ENCODE assay signal across 12 cellular contexts in genomic region chr17:8922923-8923322, GRCh38. TPM values are rescaled to one million over a fixed set of nuclear protein-coding genes. Genes with fewer than 3 reads are reported as not detected.
A peak's percentile ranks its signal among the peaks of the same experiment; 100 is the strongest.
DNase-seq lines count a peak whose midpoint lies in the region; ATAC-seq and TF ChIP-seq lines count a peak whose summit lies in the region.
"Had no signal": no experiment of that assay in that cellular context is flagged by ENCODE, and none has a peak within 500 bp of the region (broad histone marks: within the 10 kb centered on the region; RNA-seq: fewer than 3 reads in every experiment).

No MANE protein-coding gene starts in this region.

- H3K79me2 ChIP-seq in GM23248 (ENCODE audit: insufficient read depth) (no peaks in the 10 kb centered on the region), hepatocyte (no peaks in the 10 kb centered on the region)

- H3K27ac Mint-ChIP-seq in osteocyte (ENCODE audit: unreplicated experiment): peak overlapping the region; percentile 89
- no peak overlapping the region for H3K27ac Mint-ChIP-seq in T-helper 2 cell treated with Interferon-gamma antibody and Interleukin-4, amounts not matched to agents 5 μg/mL and 100 μg/mL, for 36 hours

- H2AFZ ChIP-seq in GM23248: peak overlapping the region; percentile 75
- no peak overlapping the region for H2AFZ ChIP-seq in hepatocyte

- no peaks in the 10 kb centered on the region for H3K27me3 Mint-ChIP-seq in osteocyte (ENCODE audit: unreplicated experiment)
- no peaks in the 10 kb centered on the region for H3K27me3 Mint-ChIP-seq in T-helper 2 cell treated with Interferon-gamma antibody and Interleukin-4, amounts not matched to agents 5 μg/mL and 100 μg/mL, for 36 hours (ENCODE audit: low read depth)

- no peaks in the 10 kb centered on the region for H3K36me3 ChIP-seq in GM23248 (ENCODE audit: low read depth)
- H3K36me3 ChIP-seq in hepatocyte (replicated peaks; ENCODE audit: insufficient read depth, low read depth): no peaks in the 10 kb centered on the region
- H3K36me3 ChIP-seq: colonic mucosa had no signal

- H3K9ac ChIP-seq in GM23248: no peak overlapping the region

- H3K9me3 Mint-ChIP-seq in osteocyte (ENCODE audit: unreplicated experiment): peaks cover 7% of the 10 kb centered on the region
- H3K9me3 Mint-ChIP-seq in T-helper 2 cell treated with Interferon-gamma antibody and Interleukin-4, amounts not matched to agents 5 μg/mL and 100 μg/mL, for 36 hours: peaks cover 18% of the 10 kb centered on the region

- no peaks in the 10 kb centered on the region for H4K20me1 ChIP-seq in GM23248 (ENCODE audit: insufficient read depth)
- no peaks in the 10 kb centered on the region for H4K20me1 ChIP-seq in hepatocyte (ENCODE audit: insufficient read depth, poor library complexity, severe bottlenecking)

- 77 to 81% methylated on average over 4 of the region's 4 CpGs for WGBS in GM23248 (ENCODE audit: low coverage in 1 of 2, low lambda C conversion rate in 2 of 2, missing lambda C conversion rate in 2 of 2), 2 experiments
- 91% methylated on average over 4 of the region's 4 CpGs for WGBS in hepatocyte (ENCODE audit: low lambda C conversion rate, missing lambda C conversion rate)

- POLR2A ChIA-PET in RWPE1 (lab: Yijun Ruan, JAX; ENCODE audit: low non-redundant PET): no interaction called here

- H3K4me1 ChIP-seq in GM23248 (ENCODE audit: insufficient read depth): peaks cover 16% of the 10 kb centered on the region
- no peaks in the 10 kb centered on the region for H3K4me1 ChIP-seq in hepatocyte (ENCODE audit: insufficient read depth)
- H3K4me1 ChIP-seq: colonic mucosa had no signal

- H3K9me3 ChIP-seq in GM23248 (ENCODE audit: low read depth): peaks cover 2% of the 10 kb centered on the region
- no peaks in the 10 kb centered on the region for H3K9me3 ChIP-seq in hepatocyte (ENCODE audit: low read depth)
- H3K9me3 ChIP-seq: colonic mucosa had no signal

- peaks cover 8% of the 10 kb centered on the region for H3K4me1 Mint-ChIP-seq in osteocyte (ENCODE audit: unreplicated experiment)
- H3K4me1 Mint-ChIP-seq in T-helper 2 cell treated with Interferon-gamma antibody and Interleukin-4, amounts not matched to agents 5 μg/mL and 100 μg/mL, for 36 hours (ENCODE audit: low read depth): peaks cover 16% of the 10 kb centered on the region

- H3K4me3 Mint-ChIP-seq in osteocyte (ENCODE audit: unreplicated experiment): no peak overlapping the region
- no peak overlapping the region for H3K4me3 Mint-ChIP-seq in T-helper 2 cell treated with Interferon-gamma antibody and Interleukin-4, amounts not matched to agents 5 μg/mL and 100 μg/mL, for 36 hours

- peak overlapping the region; percentile 51 for H3K4me2 ChIP-seq in GM23248 (ENCODE audit: unreplicated experiment)
- no peak overlapping the region for H3K4me2 ChIP-seq in hepatocyte

- no peak for ATAC-seq in GM19455 (IDR thresholded peaks at IDR 0.05; ENCODE audit: unreplicated experiment)

- no peak for TF ChIP-seq CTCF in RWPE1 (conservative IDR thresholded peaks at IDR 0.05; ENCODE audit: low read depth)
- no peak for TF ChIP-seq CTCF in fibroblast of mammary gland (conservative IDR thresholded peaks at IDR 0.05; ENCODE audit: control insufficient read depth, insufficient read depth, low read depth, low read length)
- TF ChIP-seq CTCF in osteocyte (IDR thresholded peaks at IDR 0.05): no peak
- no peak for TF ChIP-seq CTCF in hepatocyte (IDR thresholded peaks at IDR 0.05; ENCODE audit: poor library complexity)

- in situ Hi-C loops in GM23248 (cut with MboI): no loop called here

- H3K36me3 Mint-ChIP-seq in osteocyte (ENCODE audit: unreplicated experiment): no peaks in the 10 kb centered on the region
- peaks cover 44% of the 10 kb centered on the region for H3K36me3 Mint-ChIP-seq in T-helper 2 cell treated with Interferon-gamma antibody and Interleukin-4, amounts not matched to agents 5 μg/mL and 100 μg/mL, for 36 hours (ENCODE audit: low read depth)

- no peaks in the 10 kb centered on the region for H3K9me2 ChIP-seq in GM23248 (ENCODE audit: insufficient read depth)
- no peaks in the 10 kb centered on the region for H3K9me2 ChIP-seq in hepatocyte (replicated peaks; ENCODE audit: insufficient read depth)

- CTCF ChIA-PET in RWPE1 (lab: Yijun Ruan, JAX): no interaction called here

- H3K27me3 ChIP-seq in GM23248 (replicated peaks; ENCODE audit: insufficient read depth): no peaks in the 10 kb centered on the region
- no peaks in the 10 kb centered on the region for H3K27me3 ChIP-seq in hepatocyte
- H3K27me3 ChIP-seq: colonic mucosa had no signal

- H3K4me3 ChIP-seq in GM23248: no peak overlapping the region
- H3K4me3 ChIP-seq in fibroblast of mammary gland (ENCODE audit: control insufficient read depth, low read depth, low read length): no peak overlapping the region
- H3K4me3 ChIP-seq in hepatocyte: no peak overlapping the region
- H3K4me3 ChIP-seq: colonic mucosa had no signal

- peaks cover 12% of the 10 kb centered on the region; the same call in 1 of the 2 replicates for H3F3A ChIP-seq in GM23248 (ENCODE audit: insufficient read depth)

- DNase-seq in GM23248 (no peak), RWPE1 (ENCODE audit: low spot score) (no peak), fibroblast of mammary gland (ENCODE audit: low read depth) (peak; percentile 14), osteocyte (ENCODE audit: extremely low spot score, unreplicated experiment) (no peak), hepatocyte (ENCODE audit: low spot score) (no peak)
- no peak for DNase-seq in T-helper 2 cell treated with Interferon-gamma antibody and Interleukin-4, amounts not matched to agents 5 μg/mL and 100 μg/mL, for 36 hours (ENCODE audit: low spot score)
- DNase-seq: colonic mucosa; COR-L47; foreskin melanocyte; left cardiac atrium; stimulated activated CD4-positive, alpha-beta T cell treated with anti-CD3 and anti-CD28 coated beads, Interleukin-4, amount 100 ng/mL, for 1 hour had no signal

- H3K27ac ChIP-seq in GM23248: peak overlapping the region; percentile 77
- peak overlapping the region; percentile 63; the same call in 1 of the 2 replicates for H3K27ac ChIP-seq in RWPE1
- no peak overlapping the region for H3K27ac ChIP-seq in hepatocyte
- H3K27ac ChIP-seq: colonic mucosa had no signal

RNA-seq across cellular contexts. Expression of gene PIK3R5, which starts 42.6 kb away (rescaled TPM):
- total RNA-seq in GM23248 (2014; rRNA removed; shearing (Covaris generic)): 0.11 TPM in 1 of 2 replicates, not detected in the other
- not detected in 2 replicates for polyA plus RNA-seq in GM23248 (2016; fragmentation: Nextera tagmentation; extraction: Ambion mirVana)
- total RNA-seq in osteocyte: not detected in 2 replicates
- total RNA-seq in hepatocyte: 0.12 and 2.6 TPM in 2 replicates
- not detected in 2 replicates for polyA plus RNA-seq in hepatocyte

RNA-seq across cellular contexts. Expression of gene PIK3R6, which starts 55.4 kb away (rescaled TPM):
- total RNA-seq in GM23248 (2014; rRNA removed; shearing (Covaris generic)): under 0.01 and 0.43 TPM in 2 replicates
- polyA plus RNA-seq in GM23248 (2016; fragmentation: Nextera tagmentation; extraction: Ambion mirVana) (0.46 and 0.63 TPM in 2 replicates), hepatocyte (0.07 TPM in 1 of 2 replicates, not detected in the other)
- total RNA-seq in osteocyte (not detected in 2 replicates), hepatocyte (0.10 TPM in 1 of 2 replicates, not detected in the other)
